In the genomic region with DNA sequence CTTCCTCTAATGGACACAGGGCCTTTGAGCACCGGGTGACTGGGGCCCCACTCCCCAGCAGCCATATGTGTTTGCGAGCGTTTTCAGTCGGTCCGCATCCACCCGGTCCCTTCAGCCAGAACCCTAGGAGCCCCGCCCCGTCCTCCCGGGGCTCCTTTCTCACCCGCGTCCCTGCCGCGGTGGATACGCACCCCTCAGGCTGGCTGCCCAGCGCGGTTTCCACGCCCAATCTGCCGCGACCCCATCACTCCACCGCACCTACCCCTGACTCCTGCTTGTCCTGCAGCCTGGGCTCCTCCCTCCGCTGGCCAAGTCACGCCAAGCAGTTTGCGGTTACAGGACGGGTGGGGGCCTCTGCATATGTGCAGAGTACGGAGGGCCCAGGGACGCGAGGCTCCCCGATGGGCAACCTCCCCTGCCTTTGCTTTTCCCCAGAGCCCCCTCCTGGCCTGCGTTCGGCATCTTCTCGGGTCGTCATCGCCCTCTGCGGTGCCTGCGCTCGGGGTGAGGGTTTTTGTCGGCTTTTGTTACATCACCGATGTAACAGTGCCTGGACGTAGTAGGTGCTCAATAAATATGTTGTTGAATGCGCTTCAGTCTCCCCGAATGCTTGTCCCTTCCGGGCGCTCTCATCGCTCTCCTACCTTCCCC, we compare ENCODE assay signal across 1 cellular context.
TF ChIP-seq lines count a peak whose summit lies in the region.

No MANE protein-coding gene starts in this region.

TF ChIP-seq in GM12878, 131 proteins besides CTCF, POLR2A, EP300 and RAD21:
- no peak for TF ChIP-seq RB1 (IDR thresholded peaks at IDR 0.05; ENCODE audit: borderline replicate concordance)
- 0 out of 2 replicates have a peak, but pooled peaks have one; percentile 55 for TF ChIP-seq CBFB (IDR thresholded peaks at IDR 0.05; ENCODE audit: low read depth)
- TF ChIP-seq, protein P1, sequence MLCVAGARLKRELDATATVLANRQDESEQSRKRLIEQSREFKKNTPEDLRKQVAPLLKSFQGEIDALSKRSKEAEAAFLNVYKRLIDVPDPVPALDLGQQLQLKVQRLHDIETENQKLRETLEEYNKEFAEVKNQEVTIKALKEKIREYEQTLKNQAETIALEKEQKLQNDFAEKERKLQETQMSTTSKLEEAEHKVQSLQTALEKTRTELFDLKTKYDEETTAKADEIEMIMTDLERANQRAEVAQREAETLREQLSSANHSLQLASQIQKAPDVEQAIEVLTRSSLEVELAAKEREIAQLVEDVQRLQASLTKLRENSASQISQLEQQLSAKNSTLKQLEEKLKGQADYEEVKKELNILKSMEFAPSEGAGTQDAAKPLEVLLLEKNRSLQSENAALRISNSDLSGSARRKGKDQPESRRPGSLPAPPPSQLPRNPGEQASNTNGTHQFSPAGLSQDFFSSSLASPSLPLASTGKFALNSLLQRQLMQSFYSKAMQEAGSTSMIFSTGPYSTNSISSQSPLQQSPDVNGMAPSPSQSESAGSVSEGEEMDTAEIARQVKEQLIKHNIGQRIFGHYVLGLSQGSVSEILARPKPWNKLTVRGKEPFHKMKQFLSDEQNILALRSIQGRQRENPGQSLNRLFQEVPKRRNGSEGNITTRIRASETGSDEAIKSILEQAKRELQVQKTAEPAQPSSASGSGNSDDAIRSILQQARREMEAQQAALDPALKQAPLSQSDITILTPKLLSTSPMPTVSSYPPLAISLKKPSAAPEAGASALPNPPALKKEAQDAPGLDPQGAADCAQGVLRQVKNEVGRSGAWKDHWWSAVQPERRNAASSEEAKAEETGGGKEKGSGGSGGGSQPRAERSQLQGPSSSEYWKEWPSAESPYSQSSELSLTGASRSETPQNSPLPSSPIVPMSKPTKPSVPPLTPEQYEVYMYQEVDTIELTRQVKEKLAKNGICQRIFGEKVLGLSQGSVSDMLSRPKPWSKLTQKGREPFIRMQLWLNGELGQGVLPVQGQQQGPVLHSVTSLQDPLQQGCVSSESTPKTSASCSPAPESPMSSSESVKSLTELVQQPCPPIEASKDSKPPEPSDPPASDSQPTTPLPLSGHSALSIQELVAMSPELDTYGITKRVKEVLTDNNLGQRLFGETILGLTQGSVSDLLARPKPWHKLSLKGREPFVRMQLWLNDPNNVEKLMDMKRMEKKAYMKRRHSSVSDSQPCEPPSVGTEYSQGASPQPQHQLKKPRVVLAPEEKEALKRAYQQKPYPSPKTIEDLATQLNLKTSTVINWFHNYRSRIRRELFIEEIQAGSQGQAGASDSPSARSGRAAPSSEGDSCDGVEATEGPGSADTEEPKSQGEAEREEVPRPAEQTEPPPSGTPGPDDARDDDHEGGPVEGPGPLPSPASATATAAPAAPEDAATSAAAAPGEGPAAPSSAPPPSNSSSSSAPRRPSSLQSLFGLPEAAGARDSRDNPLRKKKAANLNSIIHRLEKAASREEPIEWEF (IDR thresholded peaks at IDR 0.05; ENCODE audit: insufficient replicate concordance, low read depth, low read length): no peak
- 0 out of 3 replicates have a peak, but pooled peaks have one; percentile 8 for TF ChIP-seq POU2F2 (IDR thresholded peaks at IDR 0.05; ENCODE audit: borderline replicate concordance, low read depth, low read length)
- TF ChIP-seq POLR2AphosphoS2 (IDR thresholded peaks at IDR 0.05; ENCODE audit: low read depth, low read length): 0 out of 2 replicates have a peak, but pooled peaks have one; percentile 33
- peak; percentile 72 for TF ChIP-seq RUNX3 (IDR thresholded peaks at IDR 0.05; ENCODE audit: low read length)
TF ChIP-seq in GM12878: peak in this region for 4.
